ENCODE assay signal across 18 cellular contexts in genomic region chr21:35850029-35850428, GRCh38.
DNase-seq lines count a peak whose midpoint lies in the region; ATAC-seq and TF ChIP-seq lines count a peak whose summit lies in the region.
"Had no signal": no experiment of that assay in that cellular context is flagged by ENCODE, and none has a peak within 500 bp of the region (broad histone marks: within the 10 kb centered on the region; RNA-seq: fewer than 3 reads in every experiment).

No MANE protein-coding gene starts in this region.

- H3K9ac ChIP-seq in MM.1S (ENCODE audit: low read length): no peak overlapping the region
- H3K9ac ChIP-seq in fibroblast of lung (ENCODE audit: insufficient read depth, low read length): no peak overlapping the region

- ATAC-seq in HG03469 (IDR thresholded peaks at IDR 0.05; ENCODE audit: unreplicated experiment): no peak
- ATAC-seq: mucosa of descending colon, right lobe of liver had no signal

- H3K79me2 ChIP-seq in MM.1S (ENCODE audit: low read length): no peaks in the 10 kb centered on the region
- H3K79me2 ChIP-seq in fibroblast of lung (ENCODE audit: control insufficient read depth, insufficient read depth, low read length): no peaks in the 10 kb centered on the region

- peaks cover 28% of the 10 kb centered on the region for H3K4me1 ChIP-seq in MM.1S (ENCODE audit: low read length)
- H3K4me1 ChIP-seq in fibroblast of lung (ENCODE audit: control insufficient read depth, extremely low read depth, insufficient read depth, low read length): peaks cover 21% of the 10 kb centered on the region
- H3K4me1 ChIP-seq: right lobe of liver had no signal

- H3K9me3 ChIP-seq in MM.1S (replicated peaks; ENCODE audit: insufficient read depth, low read length) (no peaks in the 10 kb centered on the region), fibroblast of lung (ENCODE audit: control insufficient read depth, insufficient read depth, low read depth, low read length) (no peaks in the 10 kb centered on the region)
- H3K9me3 ChIP-seq: mucosa of descending colon, right lobe of liver had no signal

- H3K4me3 Mint-ChIP-seq in nephron: no peak overlapping the region
- H3K4me3 Mint-ChIP-seq in activated T-cell treated with anti-CD3 and anti-CD28 coated beads, Interleukin-2, amount 50 U/mL, for 24 hours: no peak overlapping the region
- H3K4me3 Mint-ChIP-seq: activated naive CD4-positive, alpha-beta T cell treated with anti-CD3 and anti-CD28 coated beads, Interleukin-2, amount 50 U/mL, for 24 hours had no signal

- H3K9me3 Mint-ChIP-seq in nephron: no peaks in the 10 kb centered on the region
- no peaks in the 10 kb centered on the region for H3K9me3 Mint-ChIP-seq in activated T-cell treated with anti-CD3 and anti-CD28 coated beads, Interleukin-2, amount 50 U/mL, for 24 hours
- H3K9me3 Mint-ChIP-seq: activated naive CD4-positive, alpha-beta T cell treated with anti-CD3 and anti-CD28 coated beads, Interleukin-2, amount 50 U/mL, for 24 hours had no signal

- no peak overlapping the region; the same call in 1 of the 2 replicates for H2AFZ ChIP-seq in MM.1S (ENCODE audit: low read length)
- no peak overlapping the region for H2AFZ ChIP-seq in fibroblast of lung (ENCODE audit: low read length)
- H2AFZ ChIP-seq: PC-9 had no signal

- DNase-seq in AG08395 (ENCODE audit: low spot score) (peak; percentile 84), MM.1S (peak; percentile 38), fibroblast of lung (ENCODE audit: low read depth in 2 of 2) (peak; percentile 52 to 81), GM10248 (ENCODE audit: extremely low spot score) (no peak), amygdala (lab: John Stamatoyannopoulos, UW) (no peak)
- no peak for DNase-seq in activated T-cell treated with anti-CD3 and anti-CD28 coated beads, Interleukin-2, amount 50 U/mL, for 24 hours
- DNase-seq: activated CD8-positive, alpha-beta memory T cell treated with anti-CD3 and anti-CD28 coated beads for 24 hours; AML-193; DMS79 treated with DMSO at 0.1 percent for 48 hours; effector CD8-positive, alpha-beta T cell; mucosa of descending colon; NCI-H2171; PC-9; right lobe of liver; T-helper 9 cell had no signal

- peak overlapping the region; percentile 22 for H3K4me2 ChIP-seq in MM.1S (ENCODE audit: low read depth, low read length)
- peak overlapping the region; percentile 61 for H3K4me2 ChIP-seq in fibroblast of lung (ENCODE audit: extremely low read depth, insufficient read depth, low read length)
- H3K4me2 ChIP-seq: PC-9 had no signal

- H3K4me1 Mint-ChIP-seq in nephron: peaks cover 38% of the 10 kb centered on the region
- no peaks in the 10 kb centered on the region for H3K4me1 Mint-ChIP-seq in activated T-cell treated with anti-CD3 and anti-CD28 coated beads, Interleukin-2, amount 50 U/mL, for 24 hours (ENCODE audit: low read depth)
- H3K4me1 Mint-ChIP-seq: activated naive CD4-positive, alpha-beta T cell treated with anti-CD3 and anti-CD28 coated beads, Interleukin-2, amount 50 U/mL, for 24 hours had no signal

- CTCF ChIA-PET in GM10248 (lab: Yijun Ruan, JAX): interaction anchor here (1.0 to 5.0 kb wide), 6 partner anchors 11 to 1162 kb away, joined by 3 to 52 read pairs (median 4); no protein-coding TSS in a partner anchor

- H3K4me3 ChIP-seq in MM.1S (ENCODE audit: low read length): no peak overlapping the region
- H3K4me3 ChIP-seq in fibroblast of lung (replicated peaks in 1 of 4; ENCODE audit: control extremely low read depth in 1 of 4, insufficient read depth in 1 of 4, low read depth in 3 of 4, low read length in 4 of 4): peak overlapping the region in 1 of 4 experiments; percentile 33
- H3K4me3 ChIP-seq: mucosa of descending colon, PC-9, right lobe of liver had no signal

- H3F3A ChIP-seq in MM.1S (ENCODE audit: insufficient read depth, low read length): peaks cover 3% of the 10 kb centered on the region; the same call in 1 of the 2 replicates

- H4K20me1 ChIP-seq in MM.1S (ENCODE audit: insufficient read depth, low read length): no peaks in the 10 kb centered on the region
- H4K20me1 ChIP-seq in fibroblast of lung (ENCODE audit: control insufficient read depth, extremely low read depth, insufficient read depth, low read length): no peaks in the 10 kb centered on the region

- H3K36me3 Mint-ChIP-seq in nephron (ENCODE audit: low read depth): no peaks in the 10 kb centered on the region
- H3K36me3 Mint-ChIP-seq in activated T-cell treated with anti-CD3 and anti-CD28 coated beads, Interleukin-2, amount 50 U/mL, for 24 hours (ENCODE audit: low read depth): no peaks in the 10 kb centered on the region
- H3K36me3 Mint-ChIP-seq: activated naive CD4-positive, alpha-beta T cell treated with anti-CD3 and anti-CD28 coated beads, Interleukin-2, amount 50 U/mL, for 24 hours had no signal

- H3K27ac ChIP-seq in MM.1S (ENCODE audit: low read length) (peak overlapping the region; percentile 24; the same call in 1 of the 2 replicates), fibroblast of lung (ENCODE audit: insufficient read depth, low read length) (peak overlapping the region; percentile 49)
- H3K27ac ChIP-seq: PC-9, right lobe of liver had no signal

- no peaks in the 10 kb centered on the region for H3K36me3 ChIP-seq in MM.1S (replicated peaks; ENCODE audit: insufficient read depth, low read length)
- no peaks in the 10 kb centered on the region for H3K36me3 ChIP-seq in fibroblast of lung (ENCODE audit: control insufficient read depth, insufficient read depth, low read length)
- H3K36me3 ChIP-seq: right lobe of liver had no signal

- POLR2A ChIA-PET in GM10248 (lab: Yijun Ruan, JAX): no interaction called here

- no peaks in the 10 kb centered on the region for H3K9me2 ChIP-seq in MM.1S (replicated peaks; ENCODE audit: insufficient read depth, low read length)

- H3K27me3 Mint-ChIP-seq in nephron (ENCODE audit: low read depth): peaks cover 20% of the 10 kb centered on the region
- H3K27me3 Mint-ChIP-seq in activated T-cell treated with anti-CD3 and anti-CD28 coated beads, Interleukin-2, amount 50 U/mL, for 24 hours: peaks cover 24% of the 10 kb centered on the region
- H3K27me3 Mint-ChIP-seq: activated naive CD4-positive, alpha-beta T cell treated with anti-CD3 and anti-CD28 coated beads, Interleukin-2, amount 50 U/mL, for 24 hours had no signal

- TF ChIP-seq CTCF in MM.1S (IDR thresholded peaks at IDR 0.05; ENCODE audit: low read length): no peak
- no peak for TF ChIP-seq CTCF in fibroblast of lung (conservative IDR thresholded peaks at IDR 0.05 in 1 of 2, IDR thresholded peaks at IDR 0.05 in 1 of 2; ENCODE audit: low read depth in 1 of 2, low read length in 2 of 2)
- TF ChIP-seq CTCF in nephron (IDR thresholded peaks at IDR 0.05; ENCODE audit: unreplicated experiment in 3 of 3): no peak
- TF ChIP-seq CTCF in GM10248 (IDR thresholded peaks at IDR 0.05; ENCODE audit: control extremely low read depth, extremely low read depth, low read depth, missing control alignments): no peak

- H3K27me3 ChIP-seq in MM.1S (replicated peaks; ENCODE audit: insufficient read depth, low read length): no peaks in the 10 kb centered on the region
- no peaks in the 10 kb centered on the region for H3K27me3 ChIP-seq in fibroblast of lung (ENCODE audit: control insufficient read depth, insufficient read depth, low read length)
- H3K27me3 ChIP-seq: right lobe of liver had no signal

- peak overlapping the region in 2 of 3 experiments; percentile 50 to 81 for H3K27ac Mint-ChIP-seq in nephron
- no peak overlapping the region for H3K27ac Mint-ChIP-seq in activated T-cell treated with anti-CD3 and anti-CD28 coated beads, Interleukin-2, amount 50 U/mL, for 24 hours
- H3K27ac Mint-ChIP-seq: activated naive CD4-positive, alpha-beta T cell treated with anti-CD3 and anti-CD28 coated beads, Interleukin-2, amount 50 U/mL, for 24 hours had no signal

Comparison
In these comparisons a context has a peak if more than half of its experiments do, and no peak if none do; other contexts are left out.
1. DNase-seq: peak in AG08395 (single experiment), MM.1S (single experiment) and fibroblast of lung (2 of 2); none in GM10248 (single experiment), activated T-cell treated with anti-CD3 and anti-CD28 coated beads, Interleukin-2, amount 50 U/mL, for 24 hours (single experiment) and amygdala (0 of 56).